Comparison of ENCODE assay signal across 18 cellular contexts in genomic region chr5:1815881-1816292, GRCh38.
"Had no signal": no experiment of that assay in that cellular context is flagged by ENCODE, and none has a peak within 500 bp of the region (broad histone marks: within the 10 kb centered on the region; RNA-seq: fewer than 3 reads in every experiment).

No MANE protein-coding gene starts in this region.

- H3K4me3 ChIP-seq: gastrocnemius medialis, heart right ventricle, mucosa of descending colon, right atrium auricular region had no signal

- H3K27me3 Mint-ChIP-seq: activated CD4-positive, alpha-beta T cell treated with anti-CD3 and anti-CD28 coated beads, Interleukin-2, amount 10 ng/mL, durations not matched to agents 24 days and 14 days; activated naive CD8-positive, alpha-beta T cell treated with anti-CD3 and anti-CD28 coated beads for 36 hours; naive thymus-derived CD4-positive, alpha-beta T cell; progenitor cell of endocrine pancreas; stimulated activated naive CD8-positive, alpha-beta T cell treated with anti-CD3 and anti-CD28 coated beads, Interleukin-15, Interleukin-2, amounts not matched to agents 100 ng/mL and 50 ng/mL, for 24 hours had no signal

- ATAC-seq: activated T-cell treated with anti-CD3 and anti-CD28 coated beads, Interleukin-2, amount 50 U/mL, for 72 hours; gastrocnemius medialis; mucosa of descending colon; naive thymus-derived CD4-positive, alpha-beta T cell had no signal

- H3K27ac Mint-ChIP-seq: activated CD4-positive, alpha-beta T cell treated with anti-CD3 and anti-CD28 coated beads, Interleukin-2, amount 10 ng/mL, durations not matched to agents 24 days and 14 days; activated naive CD8-positive, alpha-beta T cell treated with anti-CD3 and anti-CD28 coated beads for 36 hours; naive thymus-derived CD4-positive, alpha-beta T cell; progenitor cell of endocrine pancreas; stimulated activated naive CD8-positive, alpha-beta T cell treated with anti-CD3 and anti-CD28 coated beads, Interleukin-15, Interleukin-2, amounts not matched to agents 100 ng/mL and 50 ng/mL, for 24 hours; T-helper 2 cell treated with Interferon-gamma antibody and Interleukin-4, amounts not matched to agents 5 μg/mL and 100 μg/mL, for 36 hours had no signal

- DNase-seq: activated CD4-positive, alpha-beta T cell treated with anti-CD3 and anti-CD28 coated beads, Interleukin-2, amount 10 ng/mL, durations not matched to agents 24 days and 14 days; activated CD4-positive, CD25-positive, alpha-beta regulatory T cell; activated CD8-positive, alpha-beta memory T cell treated with anti-CD3 and anti-CD28 coated beads, Interleukin-2, amount 50 U/mL, for 48 hours; activated naive CD8-positive, alpha-beta T cell treated with anti-CD3 and anti-CD28 coated beads for 36 hours; activated T-cell treated with anti-CD3 and anti-CD28 coated beads, Interleukin-2, amount 50 U/mL, for 72 hours; amygdala; erythroblast; gastrocnemius medialis; heart right ventricle; mucosa of descending colon; naive thymus-derived CD4-positive, alpha-beta T cell; nucleus accumbens; SW 1271 had no signal

- H3K9me3 Mint-ChIP-seq: activated CD4-positive, alpha-beta T cell treated with anti-CD3 and anti-CD28 coated beads, Interleukin-2, amount 10 ng/mL, durations not matched to agents 24 days and 14 days; activated naive CD8-positive, alpha-beta T cell treated with anti-CD3 and anti-CD28 coated beads for 36 hours; activated T-cell treated with anti-CD3 and anti-CD28 coated beads, Interleukin-2, amount 50 U/mL, for 72 hours; naive thymus-derived CD4-positive, alpha-beta T cell; stimulated activated naive CD8-positive, alpha-beta T cell treated with anti-CD3 and anti-CD28 coated beads, Interleukin-15, Interleukin-2, amounts not matched to agents 100 ng/mL and 50 ng/mL, for 24 hours; T-helper 2 cell treated with Interferon-gamma antibody and Interleukin-4, amounts not matched to agents 5 μg/mL and 100 μg/mL, for 36 hours had no signal

- H3K27me3 ChIP-seq: gastrocnemius medialis, heart right ventricle, right atrium auricular region had no signal

- FAIRE-seq: islet of Langerhans had no signal

- H3K9me3 ChIP-seq: gastrocnemius medialis, mucosa of descending colon, right atrium auricular region had no signal

- H3K4me3 Mint-ChIP-seq: activated CD4-positive, alpha-beta T cell treated with anti-CD3 and anti-CD28 coated beads, Interleukin-2, amount 10 ng/mL, durations not matched to agents 24 days and 14 days; activated naive CD8-positive, alpha-beta T cell treated with anti-CD3 and anti-CD28 coated beads for 36 hours; activated T-cell treated with anti-CD3 and anti-CD28 coated beads, Interleukin-2, amount 50 U/mL, for 72 hours; naive thymus-derived CD4-positive, alpha-beta T cell; stimulated activated naive CD8-positive, alpha-beta T cell treated with anti-CD3 and anti-CD28 coated beads, Interleukin-15, Interleukin-2, amounts not matched to agents 100 ng/mL and 50 ng/mL, for 24 hours; T-helper 2 cell treated with Interferon-gamma antibody and Interleukin-4, amounts not matched to agents 5 μg/mL and 100 μg/mL, for 36 hours had no signal

- H3K27ac ChIP-seq: gastrocnemius medialis, heart right ventricle, right atrium auricular region had no signal

- H3K4me1 ChIP-seq: right atrium auricular region had no signal
